In the genomic region with DNA sequence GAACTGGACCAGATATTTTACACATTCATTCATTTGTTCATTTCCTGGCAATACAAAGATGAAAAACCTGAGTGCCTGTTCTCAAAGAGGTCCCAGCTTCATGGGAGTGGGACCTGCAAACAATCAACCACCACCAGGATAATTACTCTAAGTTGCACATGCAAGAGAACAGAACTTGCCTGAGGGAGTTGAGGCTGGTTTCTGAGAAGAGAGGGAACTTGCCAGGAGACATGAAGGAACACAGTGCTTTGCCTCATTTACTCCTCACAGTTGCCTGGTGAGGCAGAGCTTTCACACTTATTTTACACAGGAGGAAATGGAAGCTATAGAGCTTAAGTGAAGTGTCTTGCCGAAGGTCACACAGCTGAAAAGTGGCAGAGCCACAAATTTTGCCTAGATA, we compare ENCODE assay signal across 26 cellular contexts.
"Had no signal": no experiment of that assay in that cellular context is flagged by ENCODE, and none has a peak within 500 bp of the region (broad histone marks: within the 10 kb centered on the region; RNA-seq: fewer than 3 reads in every experiment).

No MANE protein-coding gene starts in this region.

- H3K27me3 Mint-ChIP-seq: activated CD4-positive, alpha-beta memory T cell treated with anti-CD3 and anti-CD28 coated beads, Interleukin-2, amount 10 ng/mL, durations not matched to agents 7 days and 5 days had no signal

- H3K4me1 Mint-ChIP-seq: activated CD4-positive, alpha-beta memory T cell treated with anti-CD3 and anti-CD28 coated beads, Interleukin-2, amount 10 ng/mL, durations not matched to agents 7 days and 5 days; activated CD4-positive, alpha-beta T cell treated with anti-CD3 and anti-CD28 coated beads for 36 hours; activated T-helper 17 cell treated with anti-CD3 and anti-CD28 coated beads, Interleukin-2, amount 50 U/mL, for 72 hours; T-cell had no signal

- H3K36me3 ChIP-seq: brain microvascular endothelial cell had no signal

- H3K27ac Mint-ChIP-seq: activated CD4-positive, alpha-beta memory T cell treated with anti-CD3 and anti-CD28 coated beads, Interleukin-2, amount 10 ng/mL, durations not matched to agents 7 days and 5 days; activated CD4-positive, alpha-beta T cell treated with anti-CD3 and anti-CD28 coated beads for 36 hours; activated naive CD4-positive, alpha-beta T cell treated with anti-CD3 and anti-CD28 coated beads for 36 hours; activated naive CD8-positive, alpha-beta T cell; activated T-helper 17 cell treated with anti-CD3 and anti-CD28 coated beads, Interleukin-2, amount 50 U/mL, for 72 hours; T-cell had no signal

- H3K9me3 Mint-ChIP-seq: activated CD4-positive, alpha-beta memory T cell treated with anti-CD3 and anti-CD28 coated beads, Interleukin-2, amount 10 ng/mL, durations not matched to agents 7 days and 5 days; activated naive CD4-positive, alpha-beta T cell treated with anti-CD3 and anti-CD28 coated beads for 36 hours; activated T-helper 17 cell treated with anti-CD3 and anti-CD28 coated beads, Interleukin-2, amount 50 U/mL, for 72 hours had no signal

- DNase-seq: activated CD4-positive, alpha-beta memory T cell treated with anti-CD3 and anti-CD28 coated beads, Interleukin-2, amount 10 ng/mL, durations not matched to agents 7 days and 5 days; activated CD4-positive, alpha-beta T cell treated with anti-CD3 and anti-CD28 coated beads for 36 hours; activated CD4-positive, alpha-beta T cell treated with anti-CD3 and anti-CD28 coated beads, Interleukin-2, amount 50 U/mL, for 1 hour; activated gamma-delta T cell; activated naive CD4-positive, alpha-beta T cell treated with anti-CD3 and anti-CD28 coated beads for 36 hours; activated T-cell treated with anti-CD3 and anti-CD28 coated beads for 4 hours; activated T-cell treated with anti-CD3 and anti-CD28 coated beads, Interleukin-2, amount 50 U/mL, for 48 hours; amygdala; brain microvascular endothelial cell; Karpas-422; NCI-H1048; NCI-H146; NCI-H1930; NCI-H2171; NCI-H2227 treated with DMSO at 0.1 percent for 48 hours; NCI-H446 treated with DMSO at 0.1 percent for 48 hours; NCI-H524 treated with DMSO at 0.1 percent for 48 hours; NCI-H82; T-cell; T-helper 2 cell; T1000 had no signal

- H3K4me3 Mint-ChIP-seq: activated CD4-positive, alpha-beta memory T cell treated with anti-CD3 and anti-CD28 coated beads, Interleukin-2, amount 10 ng/mL, durations not matched to agents 7 days and 5 days; activated CD4-positive, alpha-beta T cell treated with anti-CD3 and anti-CD28 coated beads for 36 hours; activated naive CD4-positive, alpha-beta T cell treated with anti-CD3 and anti-CD28 coated beads for 36 hours; activated naive CD8-positive, alpha-beta T cell; activated T-helper 17 cell treated with anti-CD3 and anti-CD28 coated beads, Interleukin-2, amount 50 U/mL, for 72 hours; T-cell had no signal

- H3K4me3 ChIP-seq: SK-N-MC had no signal

- H3K27me3 ChIP-seq: brain microvascular endothelial cell had no signal

- H3K36me3 Mint-ChIP-seq: activated naive CD8-positive, alpha-beta T cell; T-cell had no signal

- H3K27ac ChIP-seq: brain microvascular endothelial cell, SK-N-MC, VCaP had no signal

- ATAC-seq: activated CD4-positive, alpha-beta T cell treated with anti-CD3 and anti-CD28 coated beads for 36 hours; activated T-helper 17 cell treated with anti-CD3 and anti-CD28 coated beads, Interleukin-2, amount 50 U/mL, for 72 hours; Right ventricle myocardium inferior; T-cell had no signal
